Comparison of ENCODE assay signal across 1 cellular context in the genomic region with DNA sequence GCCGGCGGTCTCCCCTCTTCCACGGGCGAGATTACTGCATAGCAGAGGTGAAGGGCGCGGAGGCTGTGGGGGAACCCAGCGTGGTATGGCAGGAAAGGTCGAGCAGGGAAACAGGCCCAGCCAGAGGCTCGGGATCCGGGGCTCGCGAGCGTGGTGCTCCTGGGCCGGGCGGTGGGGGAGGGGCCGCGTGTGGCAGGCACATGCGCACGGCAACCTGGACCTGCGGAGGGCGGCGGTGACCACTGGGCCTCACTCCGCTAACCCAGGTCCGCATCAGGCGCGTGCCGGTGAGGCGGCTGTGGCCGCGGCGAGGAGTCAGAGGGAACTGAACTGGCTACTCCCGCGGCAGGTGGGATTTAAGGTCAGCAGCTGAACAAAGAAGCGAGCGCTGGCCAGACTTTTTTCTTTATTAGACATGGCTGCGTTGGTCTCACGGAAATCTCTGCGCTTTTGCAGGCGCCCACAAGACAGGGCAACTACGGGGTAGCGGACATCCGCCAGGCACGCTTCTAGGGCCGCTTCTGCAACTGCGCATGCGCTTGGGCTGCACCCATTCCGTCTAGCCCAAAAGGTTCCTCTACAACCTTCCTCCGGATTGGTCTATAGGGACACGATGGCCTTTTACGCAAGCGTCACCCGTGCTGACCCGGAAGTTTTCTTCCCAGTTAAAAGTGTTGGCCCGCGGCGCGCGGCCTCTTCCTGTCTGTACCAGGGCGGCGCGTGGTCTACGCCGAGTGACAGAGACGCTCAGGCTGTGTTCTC.
A peak's percentile ranks its signal among the peaks of the same experiment; 100 is the strongest.
TF ChIP-seq lines count a peak whose summit lies in the region.

Gene RPS5 (plus strand): TSS at position 694 of the 762 bp plus-strand sequence. CDS start 869 bp downstream, outside the sequence.

TF ChIP-seq in HepG2, 621 proteins besides CTCF, POLR2A, EP300 and RAD21 (continued from another document and continues in another):
- 0 out of 2 replicates have a peak, but pooled peaks have one; percentile 52 for TF ChIP-seq FLYWCH1 (CRISPR knock-in tag; IDR thresholded peaks at IDR 0.05)
- TF ChIP-seq AKNA (CRISPR knock-in tag; IDR thresholded peaks at IDR 0.05; ENCODE audit: borderline replicate concordance) = peak; percentile 56; the same call in 1 of the 2 replicates
- no peak for TF ChIP-seq HDAC6 (IDR thresholded peaks at IDR 0.05; ENCODE audit: low read depth, low read length)
- TF ChIP-seq, protein P1, sequence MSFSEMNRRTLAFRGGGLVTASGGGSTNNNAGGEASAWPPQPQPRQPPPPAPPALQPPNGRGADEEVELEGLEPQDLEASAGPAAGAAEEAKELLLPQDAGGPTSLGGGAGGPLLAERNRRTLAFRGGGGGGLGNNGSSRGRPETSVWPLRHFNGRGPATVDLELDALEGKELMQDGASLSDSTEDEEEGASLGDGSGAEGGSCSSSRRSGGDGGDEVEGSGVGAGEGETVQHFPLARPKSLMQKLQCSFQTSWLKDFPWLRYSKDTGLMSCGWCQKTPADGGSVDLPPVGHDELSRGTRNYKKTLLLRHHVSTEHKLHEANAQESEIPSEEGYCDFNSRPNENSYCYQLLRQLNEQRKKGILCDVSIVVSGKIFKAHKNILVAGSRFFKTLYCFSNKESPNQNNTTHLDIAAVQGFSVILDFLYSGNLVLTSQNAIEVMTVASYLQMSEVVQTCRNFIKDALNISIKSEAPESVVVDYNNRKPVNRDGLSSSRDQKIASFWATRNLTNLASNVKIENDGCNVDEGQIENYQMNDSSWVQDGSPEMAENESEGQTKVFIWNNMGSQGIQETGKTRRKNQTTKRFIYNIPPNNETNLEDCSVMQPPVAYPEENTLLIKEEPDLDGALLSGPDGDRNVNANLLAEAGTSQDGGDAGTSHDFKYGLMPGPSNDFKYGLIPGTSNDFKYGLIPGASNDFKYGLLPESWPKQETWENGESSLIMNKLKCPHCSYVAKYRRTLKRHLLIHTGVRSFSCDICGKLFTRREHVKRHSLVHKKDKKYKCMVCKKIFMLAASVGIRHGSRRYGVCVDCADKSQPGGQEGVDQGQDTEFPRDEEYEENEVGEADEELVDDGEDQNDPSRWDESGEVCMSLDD (CRISPR knock-in tag; IDR thresholded peaks at IDR 0.05; ENCODE audit: borderline replicate concordance) = no peak
- TF ChIP-seq JUN (CRISPR knock-in tag; IDR thresholded peaks at IDR 0.05) = 0 out of 2 replicates have a peak, but pooled peaks have one; percentile 30
- TF ChIP-seq SALL1 (CRISPR knock-in tag; IDR thresholded peaks at IDR 0.05) = peak; percentile 48
- 0 out of 2 replicates have a peak, but pooled peaks have one; percentile 38 for TF ChIP-seq ZNF530 (CRISPR knock-in tag; IDR thresholded peaks at IDR 0.05; ENCODE audit: low read depth)
- TF ChIP-seq SNAPC4 (CRISPR knock-in tag; IDR thresholded peaks at IDR 0.05) = peak; percentile 69; the same call in 1 of the 2 replicates
- TF ChIP-seq, protein P2, sequence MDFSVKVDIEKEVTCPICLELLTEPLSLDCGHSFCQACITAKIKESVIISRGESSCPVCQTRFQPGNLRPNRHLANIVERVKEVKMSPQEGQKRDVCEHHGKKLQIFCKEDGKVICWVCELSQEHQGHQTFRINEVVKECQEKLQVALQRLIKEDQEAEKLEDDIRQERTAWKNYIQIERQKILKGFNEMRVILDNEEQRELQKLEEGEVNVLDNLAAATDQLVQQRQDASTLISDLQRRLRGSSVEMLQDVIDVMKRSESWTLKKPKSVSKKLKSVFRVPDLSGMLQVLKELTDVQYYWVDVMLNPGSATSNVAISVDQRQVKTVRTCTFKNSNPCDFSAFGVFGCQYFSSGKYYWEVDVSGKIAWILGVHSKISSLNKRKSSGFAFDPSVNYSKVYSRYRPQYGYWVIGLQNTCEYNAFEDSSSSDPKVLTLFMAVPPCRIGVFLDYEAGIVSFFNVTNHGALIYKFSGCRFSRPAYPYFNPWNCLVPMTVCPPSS (IDR thresholded peaks at IDR 0.05) = no peak
- TF ChIP-seq, protein P3, sequence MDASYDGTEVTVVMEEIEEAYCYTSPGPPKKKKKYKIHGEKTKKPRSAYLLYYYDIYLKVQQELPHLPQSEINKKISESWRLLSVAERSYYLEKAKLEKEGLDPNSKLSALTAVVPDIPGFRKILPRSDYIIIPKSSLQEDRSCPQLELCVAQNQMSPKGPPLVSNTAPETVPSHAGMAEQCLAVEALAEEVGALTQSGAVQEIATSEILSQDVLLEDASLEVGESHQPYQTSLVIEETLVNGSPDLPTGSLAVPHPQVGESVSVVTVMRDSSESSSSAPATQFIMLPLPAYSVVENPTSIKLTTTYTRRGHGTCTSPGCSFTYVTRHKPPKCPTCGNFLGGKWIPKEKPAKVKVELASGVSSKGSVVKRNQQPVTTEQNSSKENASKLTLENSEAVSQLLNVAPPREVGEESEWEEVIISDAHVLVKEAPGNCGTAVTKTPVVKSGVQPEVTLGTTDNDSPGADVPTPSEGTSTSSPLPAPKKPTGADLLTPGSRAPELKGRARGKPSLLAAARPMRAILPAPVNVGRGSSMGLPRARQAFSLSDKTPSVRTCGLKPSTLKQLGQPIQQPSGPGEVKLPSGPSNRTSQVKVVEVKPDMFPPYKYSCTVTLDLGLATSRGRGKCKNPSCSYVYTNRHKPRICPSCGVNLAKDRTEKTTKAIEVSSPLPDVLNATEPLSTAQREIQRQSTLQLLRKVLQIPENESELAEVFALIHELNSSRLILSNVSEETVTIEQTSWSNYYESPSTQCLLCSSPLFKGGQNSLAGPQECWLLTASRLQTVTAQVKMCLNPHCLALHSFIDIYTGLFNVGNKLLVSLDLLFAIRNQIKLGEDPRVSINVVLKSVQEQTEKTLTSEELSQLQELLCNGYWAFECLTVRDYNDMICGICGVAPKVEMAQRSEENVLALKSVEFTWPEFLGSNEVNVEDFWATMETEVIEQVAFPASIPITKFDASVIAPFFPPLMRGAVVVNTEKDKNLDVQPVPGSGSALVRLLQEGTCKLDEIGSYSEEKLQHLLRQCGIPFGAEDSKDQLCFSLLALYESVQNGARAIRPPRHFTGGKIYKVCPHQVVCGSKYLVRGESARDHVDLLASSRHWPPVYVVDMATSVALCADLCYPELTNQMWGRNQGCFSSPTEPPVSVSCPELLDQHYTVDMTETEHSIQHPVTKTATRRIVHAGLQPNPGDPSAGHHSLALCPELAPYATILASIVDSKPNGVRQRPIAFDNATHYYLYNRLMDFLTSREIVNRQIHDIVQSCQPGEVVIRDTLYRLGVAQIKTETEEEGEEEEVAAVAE (CRISPR knock-in tag; IDR thresholded peaks at IDR 0.05; ENCODE audit: borderline replicate concordance) = peak; percentile 100
- TF ChIP-seq ZNF841 (CRISPR knock-in tag; IDR thresholded peaks at IDR 0.05; ENCODE audit: borderline replicate concordance) = peak; percentile 53; the same call in 1 of the 2 replicates
- peak; percentile 97 for TF ChIP-seq CREM (IDR thresholded peaks at IDR 0.05)
- 0 out of 2 replicates have a peak, but pooled peaks have one; percentile 11 for TF ChIP-seq CREM (CRISPR knock-in tag; IDR thresholded peaks at IDR 0.05)
- 0 out of 2 replicates have a peak, but pooled peaks have one; percentile 3 for TF ChIP-seq ZNF256 (CRISPR knock-in tag; conservative IDR thresholded peaks at IDR 0.05)
- TF ChIP-seq, protein P4, sequence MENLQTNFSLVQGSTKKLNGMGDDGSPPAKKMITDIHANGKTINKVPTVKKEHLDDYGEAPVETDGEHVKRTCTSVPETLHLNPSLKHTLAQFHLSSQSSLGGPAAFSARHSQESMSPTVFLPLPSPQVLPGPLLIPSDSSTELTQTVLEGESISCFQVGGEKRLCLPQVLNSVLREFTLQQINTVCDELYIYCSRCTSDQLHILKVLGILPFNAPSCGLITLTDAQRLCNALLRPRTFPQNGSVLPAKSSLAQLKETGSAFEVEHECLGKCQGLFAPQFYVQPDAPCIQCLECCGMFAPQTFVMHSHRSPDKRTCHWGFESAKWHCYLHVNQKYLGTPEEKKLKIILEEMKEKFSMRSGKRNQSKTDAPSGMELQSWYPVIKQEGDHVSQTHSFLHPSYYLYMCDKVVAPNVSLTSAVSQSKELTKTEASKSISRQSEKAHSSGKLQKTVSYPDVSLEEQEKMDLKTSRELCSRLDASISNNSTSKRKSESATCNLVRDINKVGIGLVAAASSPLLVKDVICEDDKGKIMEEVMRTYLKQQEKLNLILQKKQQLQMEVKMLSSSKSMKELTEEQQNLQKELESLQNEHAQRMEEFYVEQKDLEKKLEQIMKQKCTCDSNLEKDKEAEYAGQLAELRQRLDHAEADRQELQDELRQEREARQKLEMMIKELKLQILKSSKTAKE (CRISPR knock-in tag; IDR thresholded peaks at IDR 0.05; ENCODE audit: borderline replicate concordance) = peak; percentile 43; the same call in 1 of the 2 replicates
- TF ChIP-seq ZNF567 (CRISPR knock-in tag; IDR thresholded peaks at IDR 0.05; ENCODE audit: borderline replicate concordance) = peak; percentile 85
- peak; percentile 90 for TF ChIP-seq NFYB (CRISPR knock-in tag; IDR thresholded peaks at IDR 0.05)
- peak; percentile 80 for TF ChIP-seq PHF20 (CRISPR knock-in tag; IDR thresholded peaks at IDR 0.05)
- peak; percentile 54; the same call in 1 of the 2 replicates for TF ChIP-seq ZNF766 (CRISPR knock-in tag; IDR thresholded peaks at IDR 0.05; ENCODE audit: borderline replicate concordance)
- TF ChIP-seq MYNN (CRISPR knock-in tag; IDR thresholded peaks at IDR 0.05; ENCODE audit: low read depth) = 0 out of 2 replicates have a peak, but pooled peaks have one; percentile 57
- TF ChIP-seq ZFP62 (CRISPR knock-in tag; IDR thresholded peaks at IDR 0.05) = no peak
- TF ChIP-seq, protein P5, sequence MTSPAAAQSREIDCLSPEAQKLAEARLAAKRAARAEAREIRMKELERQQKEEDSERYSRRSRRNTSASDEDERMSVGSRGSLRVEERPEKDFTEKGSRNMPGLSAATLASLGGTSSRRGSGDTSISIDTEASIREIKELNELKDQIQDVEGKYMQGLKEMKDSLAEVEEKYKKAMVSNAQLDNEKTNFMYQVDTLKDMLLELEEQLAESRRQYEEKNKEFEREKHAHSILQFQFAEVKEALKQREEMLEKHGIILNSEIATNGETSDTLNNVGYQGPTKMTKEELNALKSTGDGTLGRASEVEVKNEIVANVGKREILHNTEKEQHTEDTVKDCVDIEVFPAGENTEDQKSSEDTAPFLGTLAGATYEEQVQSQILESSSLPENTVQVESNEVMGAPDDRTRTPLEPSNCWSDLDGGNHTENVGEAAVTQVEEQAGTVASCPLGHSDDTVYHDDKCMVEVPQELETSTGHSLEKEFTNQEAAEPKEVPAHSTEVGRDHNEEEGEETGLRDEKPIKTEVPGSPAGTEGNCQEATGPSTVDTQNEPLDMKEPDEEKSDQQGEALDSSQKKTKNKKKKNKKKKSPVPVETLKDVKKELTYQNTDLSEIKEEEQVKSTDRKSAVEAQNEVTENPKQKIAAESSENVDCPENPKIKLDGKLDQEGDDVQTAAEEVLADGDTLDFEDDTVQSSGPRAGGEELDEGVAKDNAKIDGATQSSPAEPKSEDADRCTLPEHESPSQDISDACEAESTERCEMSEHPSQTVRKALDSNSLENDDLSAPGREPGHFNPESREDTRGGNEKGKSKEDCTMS (CRISPR knock-in tag; conservative IDR thresholded peaks at IDR 0.05) = no peak
- peak; percentile 86 for TF ChIP-seq MED8 (CRISPR knock-in tag; IDR thresholded peaks at IDR 0.05; ENCODE audit: insufficient replicate concordance)
